12 cellular contexts compared by ENCODE assay signal in genomic region chr11:32430586-32431357, GRCh38. TPM values are rescaled to one million over a fixed set of nuclear protein-coding genes. Genes with fewer than 3 reads are reported as not detected.
A peak's percentile ranks its signal among the peaks of the same experiment; 100 is the strongest.
DNase-seq lines count a peak whose midpoint lies in the region; ATAC-seq and TF ChIP-seq lines count a peak whose summit lies in the region.
"Had no signal": no experiment of that assay in that cellular context is flagged by ENCODE, and none has a peak within 500 bp of the region (broad histone marks: within the 10 kb centered on the region; RNA-seq: fewer than 3 reads in every experiment).

No MANE protein-coding gene starts in this region.

- H2BK12ac ChIP-seq in mesenchymal stem cell (ENCODE audit: low read length in 2 of 2), result peak overlapping the region in 1 of 2 experiments; percentile 39

- no peak overlapping the region for H4K91ac ChIP-seq in mesenchymal stem cell (ENCODE audit: low read length)

- no peaks in the 10 kb centered on the region for H3K79me1 ChIP-seq in mesenchymal stem cell (replicated peaks; ENCODE audit: low read length, poor library complexity, severe bottlenecking)

- peak overlapping the region; percentile 23 to 60 for H3K23ac ChIP-seq in mesenchymal stem cell (ENCODE audit: low read length in 2 of 2)

- H3K27ac Mint-ChIP-seq in HFFc6 (no peak overlapping the region), endodermal cell (no peak overlapping the region)
- H3K27ac Mint-ChIP-seq in activated T-cell treated with anti-CD3 and anti-CD28 coated beads, Interleukin-2, amount 50 U/mL, for 72 hours, result no peak overlapping the region

- WGBS in endodermal cell (ENCODE audit: insufficient coverage in 1 of 2, insufficient read length in 1 of 2), 2 experiments, result 3 to 4% methylated on average over 10 to 59 of the region's 59 CpGs
- 6% methylated on average over 59 of the region's 59 CpGs for WGBS in mesenchymal stem cell

- no peaks in the 10 kb centered on the region for H3K4me1 ChIP-seq in endodermal cell (ENCODE audit: control insufficient read depth, insufficient read depth, low read length)
- peaks cover 32% of the 10 kb centered on the region for H3K4me1 ChIP-seq in mesenchymal stem cell (ENCODE audit: control insufficient read depth, insufficient read depth, low read depth, low read length)

- H2BK120ac ChIP-seq in mesenchymal stem cell (ENCODE audit: low read depth, low read length), result no peak overlapping the region

- H2BK15ac ChIP-seq in mesenchymal stem cell (ENCODE audit: low read depth, poor library complexity, severe bottlenecking), result no peak overlapping the region

- H3K14ac ChIP-seq in mesenchymal stem cell (ENCODE audit: low read length in 2 of 2), result no peak overlapping the region

- H3K4me1 Mint-ChIP-seq in HFFc6 (ENCODE audit: low read depth) (peaks cover 11% of the 10 kb centered on the region; the same call in 1 of the 2 replicates), endodermal cell (peaks cover 18% of the 10 kb centered on the region)
- H3K4me1 Mint-ChIP-seq in activated T-cell treated with anti-CD3 and anti-CD28 coated beads, Interleukin-2, amount 50 U/mL, for 72 hours (ENCODE audit: low read depth), result peaks cover 27% of the 10 kb centered on the region

- H3K9ac ChIP-seq in endodermal cell (ENCODE audit: extremely low read depth, low read length, poor library complexity, severe bottlenecking), result no peak overlapping the region
- no peak overlapping the region for H3K9ac ChIP-seq in mesenchymal stem cell (ENCODE audit: low read length)

- H3K27me3 Mint-ChIP-seq in HFFc6 (ENCODE audit: insufficient read depth) (peaks cover 80% of the 10 kb centered on the region), endodermal cell (ENCODE audit: insufficient read depth) (peaks cover 98% of the 10 kb centered on the region)
- peaks cover 85% of the 10 kb centered on the region for H3K27me3 Mint-ChIP-seq in activated T-cell treated with anti-CD3 and anti-CD28 coated beads, Interleukin-2, amount 50 U/mL, for 72 hours (ENCODE audit: low read depth)

- DNase-seq in AG09319 (ENCODE audit: extremely low read depth, low read depth) (no peak), HFFc6 (no peak), endodermal cell (peak; percentile 86), mesenchymal stem cell (no peak), NCI-H1694 treated with DMSO at 0.1 percent for 48 hours (lab: John Stamatoyannopoulos, UW) (no peak), medulla oblongata (ENCODE audit: extremely low spot score) (no peak)
- no peak for DNase-seq in activated T-cell treated with anti-CD3 and anti-CD28 coated beads, Interleukin-2, amount 50 U/mL, for 72 hours
- DNase-seq: NCI-H2107 had no signal

- peak overlapping the region in 1 of 2 experiments; percentile 30 for H3K18ac ChIP-seq in mesenchymal stem cell (ENCODE audit: low read depth in 1 of 2, low read length in 2 of 2)

- H3K9me3 Mint-ChIP-seq in HFFc6 (no peaks in the 10 kb centered on the region), endodermal cell (no peaks in the 10 kb centered on the region)
- H3K9me3 Mint-ChIP-seq in activated T-cell treated with anti-CD3 and anti-CD28 coated beads, Interleukin-2, amount 50 U/mL, for 72 hours, result no peaks in the 10 kb centered on the region

- H3K36me3 ChIP-seq in endodermal cell (ENCODE audit: control insufficient read depth, insufficient read depth, low read length) (no peaks in the 10 kb centered on the region), mesenchymal stem cell (ENCODE audit: control insufficient read depth in 1 of 2, insufficient read depth in 2 of 2, low read depth in 1 of 2, low read length in 2 of 2) (no peaks in the 10 kb centered on the region)
- H3K36me3 ChIP-seq: suprapubic skin had no signal

- H2AK5ac ChIP-seq in mesenchymal stem cell (ENCODE audit: low read length, severe bottlenecking), result no peak overlapping the region

- H4K8ac ChIP-seq in mesenchymal stem cell (ENCODE audit: low read length), result no peak overlapping the region

- H3K27ac ChIP-seq in endodermal cell (ENCODE audit: low read depth, low read length) (no peak overlapping the region), mesenchymal stem cell (ENCODE audit: low read length, poor library complexity, severe bottlenecking) (no peak overlapping the region)
- H3K27ac ChIP-seq: suprapubic skin had no signal

- H3K4me3 Mint-ChIP-seq in HFFc6 (no peak overlapping the region), endodermal cell (peak overlapping the region; percentile 50)
- H3K4me3 Mint-ChIP-seq in activated T-cell treated with anti-CD3 and anti-CD28 coated beads, Interleukin-2, amount 50 U/mL, for 72 hours, result no peak overlapping the region

- H3K36me3 Mint-ChIP-seq in HFFc6 (ENCODE audit: low read depth), result no peaks in the 10 kb centered on the region
- H3K36me3 Mint-ChIP-seq in endodermal cell (ENCODE audit: low read depth), result no peaks in the 10 kb centered on the region
- peaks cover 0 to 2% of the 10 kb centered on the region in 2 donors for H3K36me3 Mint-ChIP-seq in activated T-cell treated with anti-CD3 and anti-CD28 coated beads, Interleukin-2, amount 50 U/mL, for 72 hours (ENCODE audit: insufficient read depth in 2 of 2)

- no peaks in the 10 kb centered on the region for H3K9me3 ChIP-seq in endodermal cell (ENCODE audit: control insufficient read depth, low read length)
- peaks cover 11% of the 10 kb centered on the region for H3K9me3 ChIP-seq in mesenchymal stem cell (ENCODE audit: control insufficient read depth, low read length)
- H3K9me3 ChIP-seq: suprapubic skin had no signal

- H2AFZ ChIP-seq in mesenchymal stem cell (ENCODE audit: low read depth, low read length), result no peak overlapping the region

- peak overlapping the region; percentile 68 for H3K4me3 ChIP-seq in endodermal cell (ENCODE audit: low read length)
- H3K4me3 ChIP-seq in mesenchymal stem cell (ENCODE audit: insufficient read depth in 1 of 2, low read depth in 1 of 2, low read length in 2 of 2), result peak overlapping the region in 1 of 2 experiments; percentile 27
- H3K4me3 ChIP-seq: lung, suprapubic skin had no signal

- no peak for ATAC-seq in activated T-cell treated with anti-CD3 and anti-CD28 coated beads, Interleukin-2, amount 50 U/mL, for 72 hours (replicated peaks in 1 of 2)
- no peak for ATAC-seq in GM18868 (IDR thresholded peaks at IDR 0.05; ENCODE audit: unreplicated experiment)

- TF ChIP-seq CTCF in AG09319 (IDR thresholded peaks at IDR 0.05; ENCODE audit: low read depth, low read length), result peak; percentile 11
- peak; percentile 10; the same call in 1 of the 2 replicates for TF ChIP-seq CTCF in HFFc6 (IDR thresholded peaks at IDR 0.05)
- peak; percentile 72 for TF ChIP-seq CTCF in endodermal cell (conservative IDR thresholded peaks at IDR 0.05)

- no peak overlapping the region for H2BK5ac ChIP-seq in mesenchymal stem cell (ENCODE audit: low read depth, low read length, poor library complexity, severe bottlenecking)

- H3K4me2 ChIP-seq in mesenchymal stem cell (ENCODE audit: low read length, poor library complexity, severe bottlenecking), result no peak overlapping the region

- H3K27me3 ChIP-seq in endodermal cell (ENCODE audit: control insufficient read depth, insufficient read depth, low read length, poor library complexity, severe bottlenecking) (peaks cover 98% of the 10 kb centered on the region), mesenchymal stem cell (ENCODE audit: control insufficient read depth in 1 of 2, insufficient read depth in 1 of 2, low read length in 2 of 2) (peaks cover 94 to 98% of the 10 kb centered on the region in 2 experiments)

- H3K4ac ChIP-seq in mesenchymal stem cell (ENCODE audit: low read depth in 1 of 2, low read length in 2 of 2), result no peak overlapping the region

RNA-seq across cellular contexts. Expression of gene WT1, which starts 4.6 kb away (rescaled TPM):
- not detected for total RNA-seq in HFFc6 (2021; fragmentation: NEBNext Ultra II Directional; extraction: Animal tissue kit (Norgen Biotek cat#: 25700))
- under 1 TPM in 1 of 2 donors, not detected in 1; 0.51 TPM for total RNA-seq in endodermal cell
- polyA plus RNA-seq in endodermal cell (2013, experiment 1 of 2), result 0.11 TPM
- not detected for polyA plus RNA-seq in endodermal cell (2013, experiment 2 of 2)
- polyA plus RNA-seq in mesenchymal stem cell (2013, experiment 1 of 2), result 0.14 TPM
- 0.15 TPM for polyA plus RNA-seq in mesenchymal stem cell (2013, experiment 2 of 2)
- not detected for total RNA-seq in activated T-cell treated with anti-CD3 and anti-CD28 coated beads, Interleukin-2, amount 50 U/mL, for 72 hours
- total RNA-seq: suprapubic skin had no signal
- polyA plus RNA-seq: BJ had no signal

Comparison
In these comparisons a context has a peak if more than half of its experiments do, and no peak if none do; other contexts are left out.
1. CTCF ChIP-seq: peak in every context shown above with its lines; median percentile 72 in endodermal cell; 11 in AG09319; 10 in HFFc6.